ENCODE assay signal across 12 cellular contexts in genomic region chr15:95304116-95304873, GRCh38.
DNase-seq lines count a peak whose midpoint lies in the region; ATAC-seq, FAIRE-seq and TF ChIP-seq lines count a peak whose summit lies in the region.
"Had no signal": no experiment of that assay in that cellular context is flagged by ENCODE, and none has a peak within 500 bp of the region (broad histone marks: within the 10 kb centered on the region; RNA-seq: fewer than 3 reads in every experiment).

No MANE protein-coding gene starts in this region.

- peaks cover 5% of the 10 kb centered on the region for H3K36me3 Mint-ChIP-seq in activated T-helper 2 cell treated with anti-CD3 and anti-CD28 coated beads, Interferon-gamma antibody, Interleukin-2, Interleukin-4, amounts not matched to agents 10 μg/mL and 5 μg/mL and 100 μg/mL, durations not matched to agents 14 hours and 24 hours and 36 hours (ENCODE audit: low read depth)

- H3K36me3 ChIP-seq in gastrocnemius medialis (no peaks in the 10 kb centered on the region), small intestine (ENCODE audit: control insufficient read depth in 2 of 2, insufficient read depth in 2 of 2, low read length in 2 of 2) (no peaks in the 10 kb centered on the region)

- WGBS in small intestine, 3 donors: 32 to 67% (median 54%) methylated on average over 14 of the region's 14 CpGs

- no peak overlapping the region for H3K27ac Mint-ChIP-seq in activated T-helper 2 cell treated with anti-CD3 and anti-CD28 coated beads, Interferon-gamma antibody, Interleukin-2, Interleukin-4, amounts not matched to agents 10 μg/mL and 5 μg/mL and 100 μg/mL, durations not matched to agents 14 hours and 24 hours and 36 hours
- H3K27ac Mint-ChIP-seq: activated T-helper 17 cell treated with anti-CD3 and anti-CD28 coated beads, Interleukin-2, amount 50 U/mL, for 72 hours; T-helper 17 cell had no signal

- peaks cover 30% of the 10 kb centered on the region for H3K4me1 Mint-ChIP-seq in activated T-helper 2 cell treated with anti-CD3 and anti-CD28 coated beads, Interferon-gamma antibody, Interleukin-2, Interleukin-4, amounts not matched to agents 10 μg/mL and 5 μg/mL and 100 μg/mL, durations not matched to agents 14 hours and 24 hours and 36 hours (ENCODE audit: low read depth)
- H3K4me1 Mint-ChIP-seq: activated T-helper 17 cell treated with anti-CD3 and anti-CD28 coated beads, Interleukin-2, amount 50 U/mL, for 72 hours; T-helper 17 cell had no signal

- TF ChIP-seq POLR2A in gastrocnemius medialis (IDR thresholded peaks at IDR 0.05): no peak

- H3K4me3 Mint-ChIP-seq in activated T-helper 2 cell treated with anti-CD3 and anti-CD28 coated beads, Interferon-gamma antibody, Interleukin-2, Interleukin-4, amounts not matched to agents 10 μg/mL and 5 μg/mL and 100 μg/mL, durations not matched to agents 14 hours and 24 hours and 36 hours (ENCODE audit: low read depth): peak overlapping the region; percentile 19
- H3K4me3 Mint-ChIP-seq: activated T-helper 17 cell treated with anti-CD3 and anti-CD28 coated beads, Interleukin-2, amount 50 U/mL, for 72 hours; T-helper 17 cell had no signal

- H3K27me3 Mint-ChIP-seq in activated T-helper 2 cell treated with anti-CD3 and anti-CD28 coated beads, Interferon-gamma antibody, Interleukin-2, Interleukin-4, amounts not matched to agents 10 μg/mL and 5 μg/mL and 100 μg/mL, durations not matched to agents 14 hours and 24 hours and 36 hours (ENCODE audit: low read depth): peaks cover 40% of the 10 kb centered on the region

- no peaks in the 10 kb centered on the region for H3K9me3 ChIP-seq in gastrocnemius medialis
- no peaks in the 10 kb centered on the region for H3K9me3 ChIP-seq in small intestine (ENCODE audit: control insufficient read depth, low read depth)

- TF ChIP-seq CTCF in gastrocnemius medialis (IDR thresholded peaks at IDR 0.05 in 4 of 5, conservative IDR thresholded peaks at IDR 0.05 in 1 of 5): no peak

- ATAC-seq in left cardiac atrium (peak; percentile 50 to 73), gastrocnemius medialis (peak; percentile 60 to 68), HG03565 (IDR thresholded peaks at IDR 0.05; ENCODE audit: unreplicated experiment) (no peak)
- ATAC-seq: activated T-helper 17 cell treated with anti-CD3 and anti-CD28 coated beads, Interleukin-2, amount 50 U/mL, for 72 hours; T-helper 17 cell had no signal

- H3K27ac ChIP-seq in gastrocnemius medialis (peak overlapping the region; percentile 59 to 76 (median 74)), small intestine (ENCODE audit: low read depth in 1 of 2, low read length in 1 of 2) (peak overlapping the region in 1 of 2 donors; percentile 71)

- H3K4me3 ChIP-seq in gastrocnemius medialis (peak overlapping the region in 2 of 4 donors; percentile 9 to 26), small intestine (ENCODE audit: low read depth in 1 of 2, low read length in 2 of 2) (no peak overlapping the region)

- DNase-seq in HCEC 1CT (peak; percentile 84), left cardiac atrium (peak; percentile 18), gastrocnemius medialis (no peak), NCI-H1694 treated with DMSO at 0.1 percent for 48 hours (lab: John Stamatoyannopoulos, UW) (no peak), mesenteric fat pad (ENCODE audit: low spot score) (no peak), small intestine (no peak)
- no peak for DNase-seq in activated T-helper 2 cell treated with anti-CD3 and anti-CD28 coated beads, Interferon-gamma antibody, Interleukin-2, Interleukin-4, amounts not matched to agents 10 μg/mL and 5 μg/mL and 100 μg/mL, durations not matched to agents 14 hours and 24 hours and 36 hours (ENCODE audit: low spot score)
- DNase-seq: erythroblast, NCI-H187, T-helper 17 cell had no signal

- H3K9me3 Mint-ChIP-seq in activated T-helper 2 cell treated with anti-CD3 and anti-CD28 coated beads, Interferon-gamma antibody, Interleukin-2, Interleukin-4, amounts not matched to agents 10 μg/mL and 5 μg/mL and 100 μg/mL, durations not matched to agents 14 hours and 24 hours and 36 hours: peaks cover 5% of the 10 kb centered on the region
- H3K9me3 Mint-ChIP-seq: activated T-helper 17 cell treated with anti-CD3 and anti-CD28 coated beads, Interleukin-2, amount 50 U/mL, for 72 hours had no signal

- no peaks in the 10 kb centered on the region for H3K27me3 ChIP-seq in gastrocnemius medialis
- H3K27me3 ChIP-seq in small intestine (ENCODE audit: control insufficient read depth in 2 of 2, insufficient read depth in 2 of 2, low read length in 2 of 2): no peaks in the 10 kb centered on the region

- peaks cover 3 to 6% of the 10 kb centered on the region in 2 donors for H3K4me1 ChIP-seq in gastrocnemius medialis
- no peaks in the 10 kb centered on the region for H3K4me1 ChIP-seq in small intestine (ENCODE audit: control insufficient read depth in 2 of 2, insufficient read depth in 1 of 2, low read depth in 1 of 2, low read length in 1 of 2)

- in situ Hi-C loops in gastrocnemius medialis (cut with MboI; ENCODE audit: low sequenced_read_pairs in 4 of 4): no loop called here

- intact Hi-C loops in activated T-helper 2 cell treated with anti-CD3 and anti-CD28 coated beads, Interferon-gamma antibody, Interleukin-2, Interleukin-4, amounts not matched to agents 10 μg/mL and 5 μg/mL and 100 μg/mL, durations not matched to agents 14 hours and 24 hours and 36 hours (cut with micrococcal nuclease): loop anchor here (5.0 kb wide), 1 partner anchor 198 kb away; no protein-coding TSS in a partner anchor
- intact Hi-C loops in left cardiac atrium (cut with DNase I) (no loop called here), gastrocnemius medialis (cut with DNase I; ENCODE audit: low total_unique reads) (no loop called here)

- FAIRE-seq in small intestine (lab: Jason Lieb, UNC): no peak

Comparison
In these comparisons a context has a peak if more than half of its experiments do, and no peak if none do; other contexts are left out.
1. DNase-seq: peak in HCEC 1CT (single experiment) and left cardiac atrium (single experiment); none in activated T-helper 2 cell treated with anti-CD3 and anti-CD28 coated beads, Interferon-gamma antibody, Interleukin-2, Interleukin-4, amounts not matched to agents 10 μg/mL and 5 μg/mL and 100 μg/mL, durations not matched to agents 14 hours and 24 hours and 36 hours (single experiment), gastrocnemius medialis (0 of 2), NCI-H1694 treated with DMSO at 0.1 percent for 48 hours (single experiment), mesenteric fat pad (single experiment) and small intestine (single experiment).